In genomic region chr2:197707316-197708213, GRCh38 we compare ENCODE assay signal across 8 cellular contexts.
DNase-seq lines count a peak whose midpoint lies in the region; ATAC-seq and TF ChIP-seq lines count a peak whose summit lies in the region.

No MANE protein-coding gene starts in this region.

- peaks cover 7% of the 10 kb centered on the region for H3K36me3 ChIP-seq in adipocyte (ENCODE audit: control insufficient read depth, insufficient read depth, low read length, severe bottlenecking)

- DNase-seq in AG10803 (ENCODE audit: low read depth) (peak; percentile 65), NCI-H2196 treated with DMSO at 0.1 percent for 48 hours (lab: John Stamatoyannopoulos, UW; ENCODE audit: unreplicated experiment) (peak; percentile 18), adipocyte (ENCODE audit: low read depth) (peak; percentile 78)

- H3K4me1 ChIP-seq in adipocyte (ENCODE audit: control insufficient read depth, insufficient read depth, low read length), result peaks cover 38% of the 10 kb centered on the region

- ATAC-seq in HG03457 (IDR thresholded peaks at IDR 0.05; ENCODE audit: unreplicated experiment), result no peak
- no peak for ATAC-seq in HG02571 (IDR thresholded peaks at IDR 0.05; ENCODE audit: unreplicated experiment)

- H3K4me3 ChIP-seq in AG10803 (ENCODE audit: low read length) (peak overlapping the region; percentile 23), adipocyte (ENCODE audit: low read length) (peak overlapping the region; percentile 98), iPS-18c (ENCODE audit: insufficient read depth, low read depth, low read length) (peak overlapping the region; percentile 79), skin epidermis (peak overlapping the region in 4 of 7 experiments; percentile 76 to 92 (median 88))

- H3K27ac ChIP-seq in skin epidermis, result no peak overlapping the region

- no peaks in the 10 kb centered on the region for H3K27me3 ChIP-seq in adipocyte (replicated peaks; ENCODE audit: control insufficient read depth, insufficient read depth, low read length)

- TF ChIP-seq CTCF in AG10803 (conservative IDR thresholded peaks at IDR 0.05; ENCODE audit: low read length), result peak; percentile 81
- peak; percentile 62 for TF ChIP-seq CTCF in GM12872 (IDR thresholded peaks at IDR 0.05; ENCODE audit: insufficient read depth, low read depth, low read length)

- H3K9ac ChIP-seq in adipocyte (ENCODE audit: low read length), result peak overlapping the region; percentile 90

- H3K9me3 ChIP-seq in adipocyte (ENCODE audit: control insufficient read depth, low read length), result no peaks in the 10 kb centered on the region
- no peaks in the 10 kb centered on the region for H3K9me3 ChIP-seq in iPS-18c (ENCODE audit: control insufficient read depth, insufficient read depth, low read length)

Comparison
In these comparisons a context has a peak if more than half of its experiments do, and no peak if none do; other contexts are left out.
1. DNase-seq: peak in every context shown above with its lines; median percentile 78 in adipocyte; 65 in AG10803; 18 in NCI-H2196 treated with DMSO at 0.1 percent for 48 hours.
2. H3K4me3 ChIP-seq: peak in every context shown above with its lines; median percentile 98 in adipocyte; 88 in skin epidermis; 79 in iPS-18c; 23 in AG10803.